In the genomic region with DNA sequence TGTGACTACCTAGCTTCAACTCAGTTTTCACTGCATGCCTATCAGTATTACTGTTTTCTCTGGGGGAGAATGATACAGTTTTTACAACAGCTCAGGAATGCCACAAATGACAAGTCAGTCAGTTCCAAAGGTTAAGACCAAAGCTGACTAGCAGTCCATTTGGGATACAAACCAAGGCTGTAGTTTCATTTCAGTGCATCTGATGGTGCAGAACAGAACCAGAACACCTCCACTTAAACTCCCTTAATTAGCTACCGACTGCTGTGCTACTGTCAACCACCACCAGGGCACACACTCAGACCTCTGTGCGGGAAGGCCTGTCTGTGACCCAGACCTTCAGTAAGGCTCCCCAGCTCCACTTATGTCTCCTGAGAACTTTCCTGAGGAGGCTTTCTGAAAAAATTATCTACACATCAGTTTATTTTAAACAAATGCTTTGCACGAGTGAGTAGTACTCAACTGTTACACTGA, we compare ENCODE assay signal across 9 cellular contexts. TPM values are rescaled to one million over a fixed set of nuclear protein-coding genes. Genes with fewer than 3 reads are reported as not detected.
DNase-seq lines count a peak whose midpoint lies in the region; ATAC-seq, FAIRE-seq and TF ChIP-seq lines count a peak whose summit lies in the region.
"Had no signal": no experiment of that assay in that cellular context is flagged by ENCODE, and none has a peak within 500 bp of the region (broad histone marks: within the 10 kb centered on the region; RNA-seq: fewer than 3 reads in every experiment).

No MANE protein-coding gene starts in this region.

- no peaks in the 10 kb centered on the region for H3K9me3 Mint-ChIP-seq in astrocyte (ENCODE audit: unreplicated experiment)
- no peaks in the 10 kb centered on the region for H3K9me3 Mint-ChIP-seq in memory B cell

- POLR2A ChIA-PET in BJ (lab: Charles Lee) = interaction anchor here (1.1 kb wide), 1 partner anchor 39 kb away, joined by 3 read pairs; no protein-coding TSS in a partner anchor

- peaks cover 11% of the 10 kb centered on the region for H3K4me1 ChIP-seq in astrocyte (ENCODE audit: insufficient read depth, low read length)
- peaks cover 37% of the 10 kb centered on the region for H3K4me1 ChIP-seq in suprapubic skin

- H3K27me3 Mint-ChIP-seq in astrocyte (ENCODE audit: low read depth, unreplicated experiment) (no peaks in the 10 kb centered on the region), memory B cell (no peaks in the 10 kb centered on the region)

- H3K27ac Mint-ChIP-seq in astrocyte (ENCODE audit: unreplicated experiment) = peak overlapping the region; percentile 88
- no peak overlapping the region for H3K27ac Mint-ChIP-seq in memory B cell

- TF ChIP-seq POLR2A in suprapubic skin (IDR thresholded peaks at IDR 0.05) = no peak

- CTCF ChIA-PET in BJ (lab: Yijun Ruan, JAX) = interaction anchor here (0.7 to 3.3 kb wide), 17 partner anchors 9 to 90 kb away, joined by 3 to 35 read pairs (median 4); partner anchors contain the start of genes COPZ2 and NFE2L1

- no peak for TF ChIP-seq EP300 in suprapubic skin (IDR thresholded peaks at IDR 0.05)

- TF ChIP-seq CTCF in BJ (IDR thresholded peaks at IDR 0.05; ENCODE audit: insufficient read depth, low read depth, low read length) (peak; percentile 45), astrocyte (IDR thresholded peaks at IDR 0.05; ENCODE audit: insufficient read depth, low read depth, low read length) (peak; percentile 36), suprapubic skin (IDR thresholded peaks at IDR 0.05) (peak in 1 of 2 donors; percentile 27)

- H3K9ac ChIP-seq in astrocyte (ENCODE audit: low read length) = peak overlapping the region; percentile 4

- DNase-seq in BJ (ENCODE audit: low read depth) (peak; percentile 32), HCEC 1CT (peak; percentile 32), astrocyte (ENCODE audit: low read depth) (peak; percentile 22), memory B cell (ENCODE audit: low spot score in 2 of 2) (no peak), amniotic stem cell (lab: John Stamatoyannopoulos, UW) (no peak), suprapubic skin (ENCODE audit: low spot score in 2 of 2) (no peak), hippocampal formation (lab: John Stamatoyannopoulos, UW) (no peak)

- H3K4me1 Mint-ChIP-seq in astrocyte (ENCODE audit: low read depth, unreplicated experiment) (peaks cover 18% of the 10 kb centered on the region), memory B cell (peaks cover 2% of the 10 kb centered on the region)

- no peaks in the 10 kb centered on the region for H3K27me3 ChIP-seq in BJ (ENCODE audit: control insufficient read depth, insufficient read depth, low read length)
- no peaks in the 10 kb centered on the region for H3K27me3 ChIP-seq in astrocyte (ENCODE audit: insufficient read depth, low read length)
- H3K27me3 ChIP-seq in suprapubic skin = no peaks in the 10 kb centered on the region

- H3K9me3 ChIP-seq in astrocyte (ENCODE audit: insufficient read depth, low read depth, low read length) (no peaks in the 10 kb centered on the region), suprapubic skin (no peaks in the 10 kb centered on the region)

- H3K4me3 Mint-ChIP-seq in astrocyte (ENCODE audit: unreplicated experiment) = peak overlapping the region; percentile 27
- H3K4me3 Mint-ChIP-seq in memory B cell = no peak overlapping the region

- ATAC-seq in memory B cell (ENCODE audit: low read depth) = peak; percentile 64
- no peak for ATAC-seq in HG03378 (IDR thresholded peaks at IDR 0.05; ENCODE audit: unreplicated experiment)

- 74% methylated on average over 3 of the region's 3 CpGs for WGBS in suprapubic skin

- no peak for FAIRE-seq in astrocyte (lab: Jason Lieb, UNC)
- FAIRE-seq: colon had no signal

- peaks cover 8% of the 10 kb centered on the region for H3K79me2 ChIP-seq in astrocyte (ENCODE audit: insufficient read depth, low read length)

- H3K4me3 ChIP-seq in BJ (ENCODE audit: low read depth, low read length) (no peak overlapping the region), astrocyte (ENCODE audit: insufficient read depth, low read depth, low read length) (no peak overlapping the region), suprapubic skin (no peak overlapping the region)

- no peak overlapping the region for H2AFZ ChIP-seq in astrocyte (ENCODE audit: low read depth, low read length)

- H3K36me3 Mint-ChIP-seq in astrocyte (ENCODE audit: low read depth, unreplicated experiment) = peaks cover 14% of the 10 kb centered on the region
- peaks cover 12% of the 10 kb centered on the region for H3K36me3 Mint-ChIP-seq in memory B cell

- H3K27ac ChIP-seq in astrocyte (ENCODE audit: low read depth, low read length) (peak overlapping the region; percentile 23), suprapubic skin (no peak overlapping the region)

- peaks cover 40% of the 10 kb centered on the region for H4K20me1 ChIP-seq in astrocyte (ENCODE audit: insufficient read depth, low read length)

- H3K36me3 ChIP-seq in BJ (ENCODE audit: control insufficient read depth, insufficient read depth, low read length) = peaks cover 10% of the 10 kb centered on the region
- H3K36me3 ChIP-seq in astrocyte (ENCODE audit: insufficient read depth, low read length) = peaks cover 61% of the 10 kb centered on the region
- peaks cover 60% of the 10 kb centered on the region for H3K36me3 ChIP-seq in suprapubic skin

- peak overlapping the region; percentile 39 for H3K4me2 ChIP-seq in astrocyte (ENCODE audit: low read length)

RNA-seq across cellular contexts. Expression of gene NFE2L1, which starts 20.4 kb away (rescaled TPM):
- 255 and 281 TPM in 2 replicates for polyA plus RNA-seq in BJ (2011; rRNA removed)
- polyA minus RNA-seq in BJ (2011; rRNA and poly(A)+ RNA removed) = 169 and 279 TPM in 2 replicates
- total RNA-seq in astrocyte (344 and 348 TPM in 2 replicates), suprapubic skin (100 to 1,000 TPM in 2 of 4 donors, 10 to 100 TPM in 2; 89.9 to 250 (median 138) TPM)

RNA-seq across cellular contexts. Expression of gene COPZ2, which starts 30.9 kb away (rescaled TPM):
- 132 and 181 TPM in 2 replicates for polyA plus RNA-seq in BJ (2011; rRNA removed)
- polyA minus RNA-seq in BJ (2011; rRNA and poly(A)+ RNA removed) = 103 and 118 TPM in 2 replicates
- total RNA-seq in astrocyte (25.1 and 38.3 TPM in 2 replicates), suprapubic skin (10 to 100 TPM in 3 of 4 donors, 1 to 10 TPM in 1; 9.7 to 17.2 (median 12.5) TPM)

RNA-seq across cellular contexts. Expression of gene CBX1, which starts 32.8 kb away (rescaled TPM):
- 20.7 and 40.4 TPM in 2 replicates for polyA plus RNA-seq in BJ (2011; rRNA removed)
- 7.6 and 7.8 TPM in 2 replicates for polyA minus RNA-seq in BJ (2011; rRNA and poly(A)+ RNA removed)
- 62.8 and 69.3 TPM in 2 replicates for total RNA-seq in astrocyte
- 10 to 100 TPM; 18.4 to 27.5 (median 22.3) TPM for total RNA-seq in suprapubic skin

RNA-seq across cellular contexts. Expression of gene SNX11, which starts 39.0 kb away (rescaled TPM):
- polyA plus RNA-seq in BJ (2011; rRNA removed) = 23.5 and 27.3 TPM in 2 replicates
- polyA minus RNA-seq in BJ (2011; rRNA and poly(A)+ RNA removed) = 12.0 and 16.9 TPM in 2 replicates
- total RNA-seq in astrocyte (30.4 and 33.3 TPM in 2 replicates), suprapubic skin (10 to 100 TPM in 3 of 4 donors, 1 to 10 TPM in 1; 8.4 to 16.4 (median 13.1) TPM)

Comparison
In these comparisons a context has a peak if more than half of its experiments do, and no peak if none do; other contexts are left out.
1. DNase-seq: peak in BJ (single experiment), HCEC 1CT (single experiment) and astrocyte (single experiment); none in memory B cell (0 of 2), amniotic stem cell (single experiment), suprapubic skin (0 of 2) and hippocampal formation (0 of 2).